ENCODE assay signal across 9 cellular contexts in the genomic region with DNA sequence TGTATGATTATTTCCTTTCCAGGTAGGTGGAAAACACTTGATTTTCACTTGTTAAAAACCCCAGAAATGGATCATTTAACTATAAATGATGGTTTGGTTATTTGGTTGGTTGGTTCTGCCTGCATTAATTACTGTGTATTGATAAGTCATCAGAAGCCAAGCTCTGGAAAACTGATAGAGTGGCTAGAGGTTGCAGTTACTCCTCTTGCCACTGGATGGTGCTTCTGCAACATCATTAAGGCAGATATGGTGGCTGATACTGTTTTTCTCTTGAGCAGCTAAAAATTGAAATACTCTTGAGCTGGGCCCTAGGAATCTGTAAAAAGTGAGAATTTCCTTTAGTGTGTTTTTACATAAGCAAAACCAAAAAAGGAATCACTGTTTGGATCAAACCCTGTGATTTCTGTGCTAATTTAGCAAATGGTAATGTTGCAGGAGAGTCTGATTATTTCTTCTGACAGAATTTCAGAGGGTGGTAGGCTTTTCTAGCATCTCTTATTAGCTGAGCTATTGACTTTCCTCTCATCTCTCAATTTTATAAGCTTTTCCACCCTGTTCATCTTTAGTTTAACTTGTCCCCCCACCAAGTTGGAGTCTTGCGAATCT. TPM values are rescaled to one million over a fixed set of nuclear protein-coding genes. Genes with fewer than 3 reads are reported as not detected.
DNase-seq lines count a peak whose midpoint lies in the region; ATAC-seq and TF ChIP-seq lines count a peak whose summit lies in the region.
"Had no signal": no experiment of that assay in that cellular context is flagged by ENCODE, and none has a peak within 500 bp of the region (broad histone marks: within the 10 kb centered on the region; RNA-seq: fewer than 3 reads in every experiment).

No MANE protein-coding gene starts in this region.

- no peaks in the 10 kb centered on the region for H3K27me3 ChIP-seq in CD4-positive, alpha-beta T cell (ENCODE audit: control insufficient read depth, insufficient read depth, low read length)
- H3K27me3 ChIP-seq in esophagus squamous epithelium (no peaks in the 10 kb centered on the region), neural progenitor cell (no peaks in the 10 kb centered on the region)
- H3K27me3 ChIP-seq: SJCRH30 had no signal

- DNase-seq in CD4-positive, alpha-beta T cell, result peak in 1 of 10 experiments; percentile 9
- DNase-seq in GM20000 (ENCODE audit: low spot score), result peak; percentile 40
- DNase-seq in RWPE1 (ENCODE audit: low spot score), result peak; percentile 42
- no peak for DNase-seq in esophagus squamous epithelium (lab: John Stamatoyannopoulos, UW)
- DNase-seq in neural progenitor cell (ENCODE audit: low spot score), result peak; percentile 47
- no peak for DNase-seq in NCI-H510A treated with DMSO at 0.1 percent for 48 hours (lab: John Stamatoyannopoulos, UW)
- DNase-seq in effector CD8-positive, alpha-beta T cell (lab: John Stamatoyannopoulos, UW), result no peak

- H3K27me3 Mint-ChIP-seq in CD4-positive, alpha-beta T cell, result no peaks in the 10 kb centered on the region
- no peaks in the 10 kb centered on the region for H3K27me3 Mint-ChIP-seq in neural progenitor cell (ENCODE audit: insufficient read depth, low read depth)

- H3K9me3 Mint-ChIP-seq in CD4-positive, alpha-beta T cell, result no peaks in the 10 kb centered on the region
- H3K9me3 Mint-ChIP-seq in neural progenitor cell, result peaks cover 6% of the 10 kb centered on the region

- intact Hi-C loops in CD4-positive, alpha-beta T cell (cut with DNase I, micrococcal nuclease), result loop anchor here (1.0 to 10.0 kb wide), 6 partner anchors 54 to 487 kb away; partner anchors contain the start of genes HADHA (in 1 of the 2) and HADHB (in 1 of the 2)
- intact Hi-C loops in esophagus squamous epithelium (cut with DNase I), result no loop called here

- peaks cover 94% of the 10 kb centered on the region for H3K79me2 ChIP-seq in neural progenitor cell (ENCODE audit: low read depth)

- no peak overlapping the region for H3K9ac ChIP-seq in neural progenitor cell

- peaks cover 31% of the 10 kb centered on the region for H3F3A ChIP-seq in neural progenitor cell (ENCODE audit: low read depth)

- TF ChIP-seq POLR2A in esophagus squamous epithelium (IDR thresholded peaks at IDR 0.05), result no peak

- ATAC-seq in CD4-positive, alpha-beta T cell (ENCODE audit: poor library complexity), result peak; percentile 86
- no peak for ATAC-seq in HG03571 (IDR thresholded peaks at IDR 0.05; ENCODE audit: unreplicated experiment)

- H3K36me3 ChIP-seq in esophagus squamous epithelium (peaks cover 0 to 38% (median 0%) of the 10 kb centered on the region in 3 donors), neural progenitor cell (no peaks in the 10 kb centered on the region)

- H3K4me3 ChIP-seq in esophagus squamous epithelium (no peak overlapping the region), neural progenitor cell (no peak overlapping the region)
- H3K4me3 ChIP-seq: SJCRH30 had no signal

- POLR2A ChIA-PET in CD4-positive, alpha-beta T cell (lab: Charles Lee), result interaction anchor here (0.7 to 1.3 kb wide), 2 partner anchors 54 to 97 kb away, joined by 3 to 7 read pairs; partner anchors contain the start of gene RAB10
- POLR2A ChIA-PET in RWPE1 (lab: Yijun Ruan, JAX; ENCODE audit: low non-redundant PET), result no interaction called here

- H3K36me3 Mint-ChIP-seq in CD4-positive, alpha-beta T cell (ENCODE audit: low read depth), result peaks cover 32% of the 10 kb centered on the region
- peaks cover 16% of the 10 kb centered on the region for H3K36me3 Mint-ChIP-seq in neural progenitor cell

- CTCF ChIA-PET in CD4-positive, alpha-beta T cell (lab: Charles Lee), result interaction anchor here (0.6 to 1.7 kb wide), 19 partner anchors 9 to 160 kb away, joined by 3 to 5 read pairs (median 3); no protein-coding TSS in a partner anchor
- CTCF ChIA-PET in RWPE1 (lab: Yijun Ruan, JAX), result interaction anchor here (1.0 to 1.2 kb wide), 2 partner anchors 14 to 56 kb away, joined by 4 to 6 read pairs; no protein-coding TSS in a partner anchor

- TF ChIP-seq CTCF in CD4-positive, alpha-beta T cell (IDR thresholded peaks at IDR 0.05), result peak; percentile 77
- TF ChIP-seq CTCF in GM20000 (IDR thresholded peaks at IDR 0.05; ENCODE audit: extremely low read depth, missing control alignments) (peak; percentile 62), RWPE1 (conservative IDR thresholded peaks at IDR 0.05; ENCODE audit: low read depth) (peak; percentile 72), esophagus squamous epithelium (IDR thresholded peaks at IDR 0.05) (peak; percentile 20 to 63 (median 55)), neural progenitor cell (IDR thresholded peaks at IDR 0.05) (peak; percentile 75)

- H2AFZ ChIP-seq in neural progenitor cell (replicated peaks), result no peak overlapping the region

- peaks cover 74% of the 10 kb centered on the region for H4K20me1 ChIP-seq in neural progenitor cell (ENCODE audit: low read depth)

- WGBS in esophagus squamous epithelium, 2 donors, result 86 to 100% methylated on average over 1 of the region's 1 CpG

- H3K27ac ChIP-seq in CD4-positive, alpha-beta T cell (ENCODE audit: low read depth, low read length), result no peak overlapping the region
- no peak overlapping the region for H3K27ac ChIP-seq in RWPE1
- no peak overlapping the region for H3K27ac ChIP-seq in esophagus squamous epithelium
- no peak overlapping the region for H3K27ac ChIP-seq in neural progenitor cell
- H3K27ac ChIP-seq: SJCRH30 had no signal

- H3K4me3 Mint-ChIP-seq in CD4-positive, alpha-beta T cell, result no peak overlapping the region
- no peak overlapping the region for H3K4me3 Mint-ChIP-seq in neural progenitor cell

- peaks cover 0 to 35% (median 5%) of the 10 kb centered on the region in 3 donors for H3K4me1 ChIP-seq in esophagus squamous epithelium
- peaks cover under 1% of the 10 kb centered on the region for H3K4me1 ChIP-seq in neural progenitor cell
- H3K4me1 ChIP-seq: SJCRH30 had no signal

- H3K4me2 ChIP-seq in neural progenitor cell, result no peak overlapping the region

- peaks cover 48% of the 10 kb centered on the region for H3K4me1 Mint-ChIP-seq in CD4-positive, alpha-beta T cell (ENCODE audit: low read depth)
- no peaks in the 10 kb centered on the region for H3K4me1 Mint-ChIP-seq in neural progenitor cell

- no peak overlapping the region for H3K27ac Mint-ChIP-seq in CD4-positive, alpha-beta T cell
- H3K27ac Mint-ChIP-seq in neural progenitor cell, result no peak overlapping the region

- no peaks in the 10 kb centered on the region for H3K9me3 ChIP-seq in CD4-positive, alpha-beta T cell (ENCODE audit: control insufficient read depth, low read length)
- no peaks in the 10 kb centered on the region for H3K9me3 ChIP-seq in esophagus squamous epithelium
- no peaks in the 10 kb centered on the region for H3K9me3 ChIP-seq in neural progenitor cell (ENCODE audit: low read depth)

RNA-seq across cellular contexts. Expression of gene RAB10, which starts 54.3 kb away (rescaled TPM):
- total RNA-seq in CD4-positive, alpha-beta T cell, result 10 to 100 TPM; 13.5 to 13.8 TPM
- total RNA-seq in esophagus squamous epithelium (100 to 1,000 TPM; 214 to 388 (median 335) TPM), neural progenitor cell (ENCODE audit: low replicate concordance) (123 and 238 TPM in 2 replicates)

Comparison
In these comparisons a context has a peak if more than half of its experiments do, and no peak if none do; other contexts are left out.
1. DNase-seq: peak in GM20000 (single experiment), RWPE1 (single experiment) and neural progenitor cell (single experiment); none in esophagus squamous epithelium (single experiment), NCI-H510A treated with DMSO at 0.1 percent for 48 hours (single experiment) and effector CD8-positive, alpha-beta T cell (single experiment).
2. Peak in every context shown above with its lines, with median percentiles within 50 percentile points of each other: CTCF ChIP-seq.